9 cellular contexts compared by ENCODE assay signal in genomic region chr22:28917747-28918543, GRCh38. TPM values are rescaled to one million over a fixed set of nuclear protein-coding genes. Genes with fewer than 3 reads are reported as not detected.
DNase-seq lines count a peak whose midpoint lies in the region; FAIRE-seq and TF ChIP-seq lines count a peak whose summit lies in the region.
"Had no signal": no experiment of that assay in that cellular context is flagged by ENCODE, and none has a peak within 500 bp of the region (broad histone marks: within the 10 kb centered on the region; RNA-seq: fewer than 3 reads in every experiment).

No MANE protein-coding gene starts in this region.

- H3K9me2 ChIP-seq in Loucy (replicated peaks; ENCODE audit: low read depth, low read length), result no peaks in the 10 kb centered on the region

- FAIRE-seq in kidney (lab: Jason Lieb, UNC), result no peak

- H3K36me3 ChIP-seq in Loucy (ENCODE audit: insufficient read depth, low read length), result no peaks in the 10 kb centered on the region
- H3K36me3 ChIP-seq in WERI-Rb-1, result no peaks in the 10 kb centered on the region
- no peaks in the 10 kb centered on the region for H3K36me3 ChIP-seq in kidney (ENCODE audit: control insufficient read depth in 1 of 2, insufficient read depth in 2 of 2, low read length in 2 of 2)
- no peaks in the 10 kb centered on the region for H3K36me3 ChIP-seq in brain microvascular endothelial cell (replicated peaks)

- H3K4me1 ChIP-seq in Loucy (ENCODE audit: insufficient read depth, low read length, poor library complexity, severe bottlenecking), result peaks cover 53% of the 10 kb centered on the region
- peaks cover 36 to 47% of the 10 kb centered on the region in 2 donors for H3K4me1 ChIP-seq in kidney (ENCODE audit: control insufficient read depth in 1 of 2, insufficient read depth in 1 of 2, low read depth in 1 of 2, low read length in 2 of 2)

- H3K27me3 ChIP-seq in Loucy (ENCODE audit: insufficient read depth, low read length, poor library complexity, severe bottlenecking) (no peaks in the 10 kb centered on the region), WERI-Rb-1 (ENCODE audit: insufficient read depth, low read depth, severe bottlenecking) (no peaks in the 10 kb centered on the region), brain microvascular endothelial cell (replicated peaks) (no peaks in the 10 kb centered on the region)
- H3K27me3 ChIP-seq: foreskin keratinocyte had no signal

- no peaks in the 10 kb centered on the region for H3F3A ChIP-seq in Loucy (ENCODE audit: low read depth)

- peaks cover 57% of the 10 kb centered on the region for H3K79me2 ChIP-seq in Loucy (ENCODE audit: insufficient read depth, low read length)

- peak overlapping the region; percentile 74 for H3K4me2 ChIP-seq in Loucy (ENCODE audit: low read depth, low read length, poor library complexity, severe bottlenecking)

- no peak for TF ChIP-seq CTCF in Loucy (conservative IDR thresholded peaks at IDR 0.05; ENCODE audit: low read length)
- no peak for TF ChIP-seq CTCF in WERI-Rb-1 (IDR thresholded peaks at IDR 0.05; ENCODE audit: low read depth, low read length)
- TF ChIP-seq CTCF in kidney (IDR thresholded peaks at IDR 0.05; ENCODE audit: borderline replicate concordance, extremely low read depth, insufficient read depth), result no peak
- TF ChIP-seq CTCF in brain microvascular endothelial cell (IDR thresholded peaks at IDR 0.05; ENCODE audit: low read depth, low read length, missing control alignments), result no peak

- H3K4me3 ChIP-seq in Loucy (ENCODE audit: low read length, poor library complexity, severe bottlenecking), result peak overlapping the region; percentile 56
- no peak overlapping the region for H3K4me3 ChIP-seq in WERI-Rb-1 (ENCODE audit: low read depth, low read length)
- peak overlapping the region in 1 of 2 donors; percentile 22 for H3K4me3 ChIP-seq in kidney (ENCODE audit: low read length in 2 of 2)
- H3K4me3 ChIP-seq in brain microvascular endothelial cell (ENCODE audit: low read depth, low read length), result no peak overlapping the region

- H3K9ac ChIP-seq in Loucy (ENCODE audit: low read depth, low read length, poor library complexity, severe bottlenecking), result peak overlapping the region; percentile 49
- H3K9ac ChIP-seq in kidney (ENCODE audit: low read length in 2 of 2), result peak overlapping the region in 1 of 2 donors; percentile 38

- H3K27ac ChIP-seq in WERI-Rb-1, result peak overlapping the region; percentile 48
- H3K27ac ChIP-seq in kidney (ENCODE audit: low read depth in 2 of 2, low read length in 2 of 2), result peak overlapping the region; percentile 48 to 71
- H3K27ac ChIP-seq in temporal lobe (ENCODE audit: low read depth, low read length), result peak overlapping the region; percentile 51
- no peak overlapping the region for H3K27ac ChIP-seq in brain microvascular endothelial cell
- H3K27ac ChIP-seq: foreskin keratinocyte had no signal

- H3K9me3 ChIP-seq in Loucy (ENCODE audit: insufficient read depth, low read depth, low read length) (no peaks in the 10 kb centered on the region), WERI-Rb-1 (ENCODE audit: severe bottlenecking) (no peaks in the 10 kb centered on the region), kidney (ENCODE audit: control insufficient read depth in 1 of 2, low read length in 2 of 2) (no peaks in the 10 kb centered on the region)

- no peak overlapping the region for H2AFZ ChIP-seq in Loucy (ENCODE audit: low read length)

- H4K20me1 ChIP-seq in Loucy (ENCODE audit: insufficient read depth, low read length, poor library complexity, severe bottlenecking), result peaks cover 7% of the 10 kb centered on the region

- in situ Hi-C loops in brain microvascular endothelial cell (cut with HindIII; ENCODE audit: low pct_ligation_motif_present, low sequenced_read_pairs), result no loop called here

- DNase-seq in WERI-Rb-1, result peak; percentile 31
- no peak for DNase-seq in kidney
- no peak for DNase-seq in brain microvascular endothelial cell
- no peak for DNase-seq in NCI-H1048 (lab: John Stamatoyannopoulos, UW)
- DNase-seq in activated naive CD4-positive, alpha-beta T cell treated with Interleukin-2 at 50 U/mL for 16 hours, result no peak
- DNase-seq in CD1c-positive myeloid dendritic cell (ENCODE audit: extremely low spot score), result no peak

- intact Hi-C loops in kidney (cut with DNase I), result no loop called here

RNA-seq across cellular contexts. Expression of gene ZNRF3, which starts 34.6 kb away (rescaled TPM):
- total RNA-seq in kidney, result 24.4 TPM
- polyA plus RNA-seq in kidney (ENCODE audit: insufficient read depth, low read depth, low replicate concordance), result 6.8 TPM
- total RNA-seq in temporal lobe, result 7.6 TPM
